Comparison of ENCODE assay signal across 1 cellular context in genomic region chr15:95492388-95493070, GRCh38.
TF ChIP-seq lines count a peak whose summit lies in the region.

No MANE protein-coding gene starts in this region.

TF ChIP-seq in WTC11, 78 proteins besides CTCF, POLR2A, EP300 and RAD21 (continued from another document):
- TF ChIP-seq ELF4 (CRISPR knock-in tag; IDR thresholded peaks at IDR 0.05; ENCODE audit: low read depth) = no peak
